ENCODE assay signal across 3 cellular contexts in the genomic region with DNA sequence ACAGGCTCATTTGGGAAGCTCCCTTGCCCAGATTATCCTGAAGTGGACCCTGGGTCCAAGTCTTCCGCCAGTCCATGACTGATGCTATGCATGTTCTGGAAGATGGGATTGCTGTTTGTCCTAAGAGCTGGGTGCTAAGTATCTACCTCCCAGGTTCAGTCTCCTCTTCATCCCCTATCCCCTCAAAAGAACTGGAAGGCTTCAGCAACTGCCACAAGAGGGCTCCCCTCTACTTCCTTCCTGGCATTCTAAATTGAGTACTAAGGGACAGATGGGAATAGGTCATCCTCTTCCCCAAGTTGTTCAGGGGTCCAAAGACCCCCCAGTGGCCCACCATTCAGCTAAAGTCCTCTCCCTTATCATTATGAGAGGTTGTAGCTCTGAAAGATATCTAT.
TF ChIP-seq lines count a peak whose summit lies in the region.

No MANE protein-coding gene starts in this region.

TF ChIP-seq in IMR-90, 13 proteins besides CTCF, POLR2A, EP300 and RAD21:
- no peak for TF ChIP-seq FOS (IDR thresholded peaks at IDR 0.05; ENCODE audit: low read depth, low read length)
- TF ChIP-seq, protein P1, sequence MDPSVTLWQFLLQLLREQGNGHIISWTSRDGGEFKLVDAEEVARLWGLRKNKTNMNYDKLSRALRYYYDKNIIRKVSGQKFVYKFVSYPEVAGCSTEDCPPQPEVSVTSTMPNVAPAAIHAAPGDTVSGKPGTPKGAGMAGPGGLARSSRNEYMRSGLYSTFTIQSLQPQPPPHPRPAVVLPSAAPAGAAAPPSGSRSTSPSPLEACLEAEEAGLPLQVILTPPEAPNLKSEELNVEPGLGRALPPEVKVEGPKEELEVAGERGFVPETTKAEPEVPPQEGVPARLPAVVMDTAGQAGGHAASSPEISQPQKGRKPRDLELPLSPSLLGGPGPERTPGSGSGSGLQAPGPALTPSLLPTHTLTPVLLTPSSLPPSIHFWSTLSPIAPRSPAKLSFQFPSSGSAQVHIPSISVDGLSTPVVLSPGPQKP (IDR thresholded peaks at IDR 0.05; ENCODE audit: borderline replicate concordance, low read depth, low read length) = no peak
- TF ChIP-seq NFE2L2 (IDR thresholded peaks at IDR 0.05; ENCODE audit: low read depth, low read length) = no peak
- no peak for TF ChIP-seq MXI1 (IDR thresholded peaks at IDR 0.05; ENCODE audit: borderline replicate concordance, low read depth, low read length)
- no peak for TF ChIP-seq SMC3 (IDR thresholded peaks at IDR 0.05; ENCODE audit: low read depth, low read length)
- no peak for TF ChIP-seq MAFK (IDR thresholded peaks at IDR 0.05; ENCODE audit: low read depth, low read length)
- TF ChIP-seq RFX5 (IDR thresholded peaks at IDR 0.05; ENCODE audit: low read depth, low read length) = no peak
- TF ChIP-seq BHLHE40 (IDR thresholded peaks at IDR 0.05; ENCODE audit: low read depth, low read length) = no peak
- TF ChIP-seq RCOR1 (IDR thresholded peaks at IDR 0.05; ENCODE audit: insufficient replicate concordance, low read length) = no peak
- TF ChIP-seq, protein P2, sequence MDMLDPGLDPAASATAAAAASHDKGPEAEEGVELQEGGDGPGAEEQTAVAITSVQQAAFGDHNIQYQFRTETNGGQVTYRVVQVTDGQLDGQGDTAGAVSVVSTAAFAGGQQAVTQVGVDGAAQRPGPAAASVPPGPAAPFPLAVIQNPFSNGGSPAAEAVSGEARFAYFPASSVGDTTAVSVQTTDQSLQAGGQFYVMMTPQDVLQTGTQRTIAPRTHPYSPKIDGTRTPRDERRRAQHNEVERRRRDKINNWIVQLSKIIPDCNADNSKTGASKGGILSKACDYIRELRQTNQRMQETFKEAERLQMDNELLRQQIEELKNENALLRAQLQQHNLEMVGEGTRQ (IDR thresholded peaks at IDR 0.05; ENCODE audit: low read depth, low read length) = no peak
- no peak for TF ChIP-seq MAZ (IDR thresholded peaks at IDR 0.05; ENCODE audit: borderline replicate concordance, low read depth, low read length)
- no peak for TF ChIP-seq CHD1 (IDR thresholded peaks at IDR 0.05; ENCODE audit: low read depth, low read length)
- no peak for TF ChIP-seq CEBPB (IDR thresholded peaks at IDR 0.05; ENCODE audit: low read depth, low read length)
TF ChIP-seq in IMR-90: peak in this region for 0.

TF ChIP-seq in K562, 482 proteins besides CTCF, POLR2A, EP300 and RAD21:
- TF ChIP-seq SP1 (CRISPR knock-in tag; IDR thresholded peaks at IDR 0.05) (no peak), PYGO2 (tag; IDR thresholded peaks at IDR 0.05) (no peak), ZNF764 (CRISPR knock-in tag; IDR thresholded peaks at IDR 0.05; ENCODE audit: low read depth) (no peak), SRSF9 (IDR thresholded peaks at IDR 0.05; ENCODE audit: borderline replicate concordance, low read depth, low read length) (no peak), TEAD4 (IDR thresholded peaks at IDR 0.05; ENCODE audit: low read length) (no peak), TEAD4 (CRISPR knock-in tag; IDR thresholded peaks at IDR 0.05; ENCODE audit: borderline replicate concordance) (no peak), NCOA2 (IDR thresholded peaks at IDR 0.05; ENCODE audit: partially characterized antibody in 2 of 2) (no peak), TAF1 (IDR thresholded peaks at IDR 0.05; ENCODE audit: control insufficient read depth, extremely low read depth, insufficient read depth, low read length, severe bottlenecking) (no peak), CHD1 (IDR thresholded peaks at IDR 0.05; ENCODE audit: low read length) (no peak), ZNF695 (CRISPR knock-in tag; IDR thresholded peaks at IDR 0.05) (no peak), PML (IDR thresholded peaks at IDR 0.05; ENCODE audit: low read length) (no peak), ILK (tag; IDR thresholded peaks at IDR 0.05; ENCODE audit: borderline replicate concordance, low read depth) (no peak), ZNF23 (CRISPR knock-in tag; IDR thresholded peaks at IDR 0.05) (no peak), CBX5 (IDR thresholded peaks at IDR 0.05; ENCODE audit: borderline replicate concordance, low read depth) (no peak)
- TF ChIP-seq, protein P3, sequence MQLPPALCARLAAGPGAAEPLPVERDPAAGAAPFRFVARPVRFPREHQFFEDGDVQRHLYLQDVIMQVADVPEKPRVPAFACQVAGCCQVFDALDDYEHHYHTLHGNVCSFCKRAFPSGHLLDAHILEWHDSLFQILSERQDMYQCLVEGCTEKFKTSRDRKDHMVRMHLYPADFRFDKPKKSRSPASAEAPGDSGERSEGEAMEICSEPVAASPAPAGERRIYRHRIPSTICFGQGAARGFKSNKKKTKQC (CRISPR knock-in tag; IDR thresholded peaks at IDR 0.05) = no peak
TF ChIP-seq in K562: peak in this region for 0.

TF ChIP-seq in neural cell, 6 proteins besides CTCF, POLR2A, EP300 and RAD21:
- TF ChIP-seq TAF1 (IDR thresholded peaks at IDR 0.05; ENCODE audit: low read depth) (no peak), MXI1 (conservative IDR thresholded peaks at IDR 0.05; ENCODE audit: poor library complexity, severe bottlenecking) (no peak), SMC3 (conservative IDR thresholded peaks at IDR 0.05; ENCODE audit: poor library complexity) (no peak), EZH2 (IDR thresholded peaks at IDR 0.05; ENCODE audit: borderline replicate concordance, insufficient read depth, low read length, poor library complexity, severe bottlenecking) (no peak), POLR2AphosphoS5 (IDR thresholded peaks at IDR 0.05) (no peak)
- TF ChIP-seq, protein P4, sequence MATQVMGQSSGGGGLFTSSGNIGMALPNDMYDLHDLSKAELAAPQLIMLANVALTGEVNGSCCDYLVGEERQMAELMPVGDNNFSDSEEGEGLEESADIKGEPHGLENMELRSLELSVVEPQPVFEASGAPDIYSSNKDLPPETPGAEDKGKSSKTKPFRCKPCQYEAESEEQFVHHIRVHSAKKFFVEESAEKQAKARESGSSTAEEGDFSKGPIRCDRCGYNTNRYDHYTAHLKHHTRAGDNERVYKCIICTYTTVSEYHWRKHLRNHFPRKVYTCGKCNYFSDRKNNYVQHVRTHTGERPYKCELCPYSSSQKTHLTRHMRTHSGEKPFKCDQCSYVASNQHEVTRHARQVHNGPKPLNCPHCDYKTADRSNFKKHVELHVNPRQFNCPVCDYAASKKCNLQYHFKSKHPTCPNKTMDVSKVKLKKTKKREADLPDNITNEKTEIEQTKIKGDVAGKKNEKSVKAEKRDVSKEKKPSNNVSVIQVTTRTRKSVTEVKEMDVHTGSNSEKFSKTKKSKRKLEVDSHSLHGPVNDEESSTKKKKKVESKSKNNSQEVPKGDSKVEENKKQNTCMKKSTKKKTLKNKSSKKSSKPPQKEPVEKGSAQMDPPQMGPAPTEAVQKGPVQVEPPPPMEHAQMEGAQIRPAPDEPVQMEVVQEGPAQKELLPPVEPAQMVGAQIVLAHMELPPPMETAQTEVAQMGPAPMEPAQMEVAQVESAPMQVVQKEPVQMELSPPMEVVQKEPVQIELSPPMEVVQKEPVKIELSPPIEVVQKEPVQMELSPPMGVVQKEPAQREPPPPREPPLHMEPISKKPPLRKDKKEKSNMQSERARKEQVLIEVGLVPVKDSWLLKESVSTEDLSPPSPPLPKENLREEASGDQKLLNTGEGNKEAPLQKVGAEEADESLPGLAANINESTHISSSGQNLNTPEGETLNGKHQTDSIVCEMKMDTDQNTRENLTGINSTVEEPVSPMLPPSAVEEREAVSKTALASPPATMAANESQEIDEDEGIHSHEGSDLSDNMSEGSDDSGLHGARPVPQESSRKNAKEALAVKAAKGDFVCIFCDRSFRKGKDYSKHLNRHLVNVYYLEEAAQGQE (IDR thresholded peaks at IDR 0.05; ENCODE audit: borderline replicate concordance) = no peak
